In genomic region chr14:62462996-62463395, GRCh38 we compare ENCODE assay signal across 13 cellular contexts.
A peak's percentile ranks its signal among the peaks of the same experiment; 100 is the strongest.
DNase-seq lines count a peak whose midpoint lies in the region; ATAC-seq and TF ChIP-seq lines count a peak whose summit lies in the region.
"Had no signal": no experiment of that assay in that cellular context is flagged by ENCODE, and none has a peak within 500 bp of the region (broad histone marks: within the 10 kb centered on the region; RNA-seq: fewer than 3 reads in every experiment).

No MANE protein-coding gene starts in this region.

- ATAC-seq in GM23338 (no peak), RWPE2 (ENCODE audit: low read depth) (peak; percentile 75), psoas muscle (no peak)
- ATAC-seq in naive thymus-derived CD4-positive, alpha-beta T cell: no peak
- ATAC-seq: HCT116 had no signal

- no peaks in the 10 kb centered on the region for H3K79me2 ChIP-seq in GM23338 (replicated peaks; ENCODE audit: insufficient read depth)

- H3K4me2 ChIP-seq in GM23338: no peak overlapping the region
- H3K4me2 ChIP-seq: BLaER1 treated with 17β-estradiol and CSF1 and Interleukin-3, amounts not matched to agents 10 nM and 100 nM had no signal

- TF ChIP-seq CTCF in GM23338 (conservative IDR thresholded peaks at IDR 0.05; ENCODE audit: low read depth in 2 of 2): no peak
- TF ChIP-seq CTCF in RWPE2 (IDR thresholded peaks at IDR 0.05; ENCODE audit: poor library complexity, severe bottlenecking): no peak
- TF ChIP-seq CTCF in epithelial cell of esophagus (IDR thresholded peaks at IDR 0.05; ENCODE audit: insufficient read depth, low read depth, low read length, missing control alignments): no peak
- TF ChIP-seq CTCF in brain microvascular endothelial cell (IDR thresholded peaks at IDR 0.05; ENCODE audit: low read depth, low read length, missing control alignments): no peak
- no peak for TF ChIP-seq CTCF in psoas muscle (IDR thresholded peaks at IDR 0.05)

- H3K4me3 ChIP-seq in GM23338 (no peak overlapping the region), RWPE2 (ENCODE audit: severe bottlenecking) (no peak overlapping the region), epithelial cell of esophagus (ENCODE audit: low read length) (no peak overlapping the region), brain microvascular endothelial cell (ENCODE audit: low read depth, low read length) (no peak overlapping the region), psoas muscle (no peak overlapping the region)
- no peak overlapping the region for H3K4me3 ChIP-seq in naive thymus-derived CD4-positive, alpha-beta T cell (ENCODE audit: low read length)
- H3K4me3 ChIP-seq: BLaER1 treated with 17β-estradiol and CSF1 and Interleukin-3, amounts not matched to agents 10 nM and 100 nM had no signal

- 68 to 84% (median 73%) methylated on average over 4 of the region's 4 CpGs for WGBS in psoas muscle, 3 donors

- no peaks in the 10 kb centered on the region for H3K36me3 Mint-ChIP-seq in GM23338 (ENCODE audit: low read depth)
- no peaks in the 10 kb centered on the region for H3K36me3 Mint-ChIP-seq in naive thymus-derived CD4-positive, alpha-beta T cell
- H3K36me3 Mint-ChIP-seq: CD4-positive, CD25-positive, alpha-beta regulatory T cell had no signal

- no peaks in the 10 kb centered on the region for H3K4me1 Mint-ChIP-seq in GM23338
- H3K4me1 Mint-ChIP-seq in naive thymus-derived CD4-positive, alpha-beta T cell: no peaks in the 10 kb centered on the region

- no peaks in the 10 kb centered on the region for H4K20me1 ChIP-seq in GM23338 (replicated peaks; ENCODE audit: insufficient read depth)
- H4K20me1 ChIP-seq: BLaER1 treated with 17β-estradiol and CSF1 and Interleukin-3, amounts not matched to agents 10 nM and 100 nM had no signal

- H3K4me1 ChIP-seq in GM23338 (ENCODE audit: insufficient read depth): no peaks in the 10 kb centered on the region
- H3K4me1 ChIP-seq in RWPE2 (ENCODE audit: insufficient read depth, poor library complexity, severe bottlenecking): no peaks in the 10 kb centered on the region
- no peaks in the 10 kb centered on the region for H3K4me1 ChIP-seq in naive thymus-derived CD4-positive, alpha-beta T cell (ENCODE audit: control insufficient read depth in 2 of 2, insufficient read depth in 2 of 2, low read length in 2 of 2)
- no peaks in the 10 kb centered on the region for H3K4me1 ChIP-seq in psoas muscle
- H3K4me1 ChIP-seq: BLaER1 treated with 17β-estradiol and CSF1 and Interleukin-3, amounts not matched to agents 10 nM and 100 nM had no signal

- H3F3A ChIP-seq in GM23338 (replicated peaks; ENCODE audit: low read depth): no peaks in the 10 kb centered on the region

- no peak overlapping the region for H3K4me3 Mint-ChIP-seq in GM23338
- H3K4me3 Mint-ChIP-seq in naive thymus-derived CD4-positive, alpha-beta T cell: no peak overlapping the region
- H3K4me3 Mint-ChIP-seq: CD4-positive, CD25-positive, alpha-beta regulatory T cell had no signal

- H3K9me3 ChIP-seq in RWPE2 (ENCODE audit: severe bottlenecking) (no peaks in the 10 kb centered on the region), psoas muscle (peaks cover 5% of the 10 kb centered on the region)
- no peaks in the 10 kb centered on the region for H3K9me3 ChIP-seq in naive thymus-derived CD4-positive, alpha-beta T cell (ENCODE audit: control insufficient read depth in 2 of 3, low read length in 3 of 3)
- H3K9me3 ChIP-seq: BLaER1 treated with 17β-estradiol and CSF1 and Interleukin-3, amounts not matched to agents 10 nM and 100 nM had no signal

- no peak overlapping the region for H3K27ac Mint-ChIP-seq in GM23338
- no peak overlapping the region for H3K27ac Mint-ChIP-seq in naive thymus-derived CD4-positive, alpha-beta T cell
- H3K27ac Mint-ChIP-seq: CD4-positive, CD25-positive, alpha-beta regulatory T cell had no signal

- H3K36me3 ChIP-seq in GM23338 (ENCODE audit: insufficient read depth) (no peaks in the 10 kb centered on the region), RWPE2 (ENCODE audit: low read depth) (no peaks in the 10 kb centered on the region), brain microvascular endothelial cell (replicated peaks) (no peaks in the 10 kb centered on the region), psoas muscle (ENCODE audit: insufficient read depth in 1 of 2, low read depth in 1 of 2) (no peaks in the 10 kb centered on the region)
- no peaks in the 10 kb centered on the region for H3K36me3 ChIP-seq in naive thymus-derived CD4-positive, alpha-beta T cell (ENCODE audit: control insufficient read depth in 2 of 3, insufficient read depth in 3 of 3, low read length in 3 of 3)
- H3K36me3 ChIP-seq: BLaER1 treated with 17β-estradiol and CSF1 and Interleukin-3, amounts not matched to agents 10 nM and 100 nM had no signal

- in situ Hi-C loops in brain microvascular endothelial cell (cut with HindIII; ENCODE audit: low pct_ligation_motif_present, low sequenced_read_pairs): no loop called here

- POLR2A ChIA-PET in naive thymus-derived CD4-positive, alpha-beta T cell (lab: Charles Lee): no interaction called here

- H3K9me2 ChIP-seq in GM23338 (ENCODE audit: insufficient read depth): no peaks in the 10 kb centered on the region

- no peak overlapping the region for H3K27ac ChIP-seq in GM23338 (ENCODE audit: low read depth)
- H3K27ac ChIP-seq in RWPE2 (ENCODE audit: poor library complexity, severe bottlenecking): no peak overlapping the region
- H3K27ac ChIP-seq in brain microvascular endothelial cell: no peak overlapping the region
- no peak overlapping the region for H3K27ac ChIP-seq in naive thymus-derived CD4-positive, alpha-beta T cell (ENCODE audit: low read depth, low read length)
- H3K27ac ChIP-seq in psoas muscle: no peak overlapping the region
- H3K27ac ChIP-seq: BLaER1 treated with 17β-estradiol and CSF1 and Interleukin-3, amounts not matched to agents 10 nM and 100 nM had no signal

- no peaks in the 10 kb centered on the region for H3K27me3 Mint-ChIP-seq in GM23338 (ENCODE audit: insufficient read depth, low read depth, poor library complexity)
- no peaks in the 10 kb centered on the region for H3K27me3 Mint-ChIP-seq in naive thymus-derived CD4-positive, alpha-beta T cell
- H3K27me3 Mint-ChIP-seq: CD4-positive, CD25-positive, alpha-beta regulatory T cell had no signal

- H3K9me3 Mint-ChIP-seq in GM23338: no peaks in the 10 kb centered on the region
- peaks cover 0 to 16% (median 0%) of the 10 kb centered on the region in 11 donors for H3K9me3 Mint-ChIP-seq in naive thymus-derived CD4-positive, alpha-beta T cell

- CTCF ChIA-PET in naive thymus-derived CD4-positive, alpha-beta T cell (lab: Charles Lee): no interaction called here

- no peak for DNase-seq in GM23338 (ENCODE audit: low spot score)
- DNase-seq in RWPE2 (ENCODE audit: low spot score): no peak
- peak; percentile 50 for DNase-seq in epithelial cell of esophagus (ENCODE audit: low read depth)
- DNase-seq in pons (ENCODE audit: low spot score): peak; percentile 1
- no peak for DNase-seq in brain microvascular endothelial cell
- DNase-seq in naive thymus-derived CD4-positive, alpha-beta T cell: no peak
- no peak for DNase-seq in psoas muscle
- DNase-seq: ACHN; CD4-positive, CD25-positive, alpha-beta regulatory T cell; DMS79; EL had no signal

- intact Hi-C loops in naive thymus-derived CD4-positive, alpha-beta T cell (cut with micrococcal nuclease): no loop called here
- intact Hi-C loops in psoas muscle (cut with DNase I): no loop called here

- peak overlapping the region; percentile 43; the same call in 1 of the 2 replicates for H2AFZ ChIP-seq in GM23338

- H3K27me3 ChIP-seq in GM23338 (ENCODE audit: insufficient read depth) (no peaks in the 10 kb centered on the region), RWPE2 (ENCODE audit: insufficient read depth, poor library complexity, severe bottlenecking) (no peaks in the 10 kb centered on the region), brain microvascular endothelial cell (replicated peaks) (no peaks in the 10 kb centered on the region), psoas muscle (ENCODE audit: insufficient read depth in 3 of 3, low read length in 2 of 3) (no peaks in the 10 kb centered on the region)
- H3K27me3 ChIP-seq in naive thymus-derived CD4-positive, alpha-beta T cell (ENCODE audit: control insufficient read depth in 2 of 2, insufficient read depth in 2 of 2, low read length in 2 of 2): no peaks in the 10 kb centered on the region
- H3K27me3 ChIP-seq: BLaER1 treated with 17β-estradiol and CSF1 and Interleukin-3, amounts not matched to agents 10 nM and 100 nM had no signal

TF ChIP-seq in GM23338, 12 proteins besides CTCF, POLR2A, EP300 and RAD21:
- no peak for TF ChIP-seq STAT1 (IDR thresholded peaks at IDR 0.05; ENCODE audit: unreplicated experiment)
- no peak for TF ChIP-seq REST (IDR thresholded peaks at IDR 0.05; ENCODE audit: unreplicated experiment)

Comparison
In these comparisons a context has a peak if more than half of its experiments do, and no peak if none do; other contexts are left out.
1. DNase-seq: peak in epithelial cell of esophagus (single experiment) and pons (single experiment); none in GM23338 (single experiment), RWPE2 (single experiment), brain microvascular endothelial cell (single experiment), naive thymus-derived CD4-positive, alpha-beta T cell (0 of 9) and psoas muscle (0 of 2).